In genomic region chr16:21158208-21159110, GRCh38 we compare ENCODE assay signal across 8 cellular contexts. TPM values are rescaled to one million over a fixed set of nuclear protein-coding genes. Genes with fewer than 3 reads are reported as not detected.
DNase-seq lines count a peak whose midpoint lies in the region; ATAC-seq lines count a peak whose summit lies in the region.

Gene LDAF1, plus strand, starts transcription at chr16:21158674. Its CDS starts 2,509 bp downstream, at chr16:21161183.

- DNase-seq in NCI-H1694 treated with DMSO at 0.1 percent for 48 hours (lab: John Stamatoyannopoulos, UW) (peak; percentile 4), NCI-H1694 (lab: John Stamatoyannopoulos, UW) (no peak), NCI-H345 (lab: John Stamatoyannopoulos, UW) (peak; percentile 72), cerebellum (ENCODE audit: low spot score) (peak; percentile 87), kidney glomerular epithelial cell (lab: John Stamatoyannopoulos, UW) (peak; percentile 77)
- peak; percentile 84 for DNase-seq in activated CD4-positive, CD25-positive, alpha-beta regulatory T cell treated with anti-CD3 and anti-CD28 coated beads, Interleukin-2, amount 50 U/mL, for 72 hours
- peak; percentile 30 to 67 for DNase-seq in stimulated activated CD4-positive, alpha-beta T cell treated with anti-CD3 and anti-CD28 coated beads, Interleukin-1b, Interleukin-23, amount 100 ng/mL, for 1 hour (ENCODE audit: low read depth in 2 of 2)

- ATAC-seq in HG02970 (IDR thresholded peaks at IDR 0.05; ENCODE audit: low FRiP score, unreplicated experiment): peak; percentile 68

RNA-seq across cellular contexts. Expression of gene LDAF1, which starts in this region (rescaled TPM):
- 11.8 TPM for total RNA-seq in cerebellum
